ENCODE assay signal across 32 cellular contexts in genomic region chr22:45023431-45023830, GRCh38. TPM values are rescaled to one million over a fixed set of nuclear protein-coding genes. Genes with fewer than 3 reads are reported as not detected.
"Had no signal": no experiment of that assay in that cellular context is flagged by ENCODE, and none has a peak within 500 bp of the region (broad histone marks: within the 10 kb centered on the region; RNA-seq: fewer than 3 reads in every experiment).

No MANE protein-coding gene starts in this region.

- H3K4me3 ChIP-seq: adrenal gland, SJCRH30, SK-N-MC had no signal

- H3K27ac Mint-ChIP-seq: activated CD4-positive, alpha-beta memory T cell treated with anti-CD3 and anti-CD28 coated beads for 36 hours; activated CD4-positive, alpha-beta T cell treated with anti-CD3 and anti-CD28 coated beads for 36 hours; activated CD4-positive, alpha-beta T cell treated with anti-CD3 and anti-CD28 coated beads, Interleukin-2, amount 10 ng/mL, durations not matched to agents 7 days and 5 days; activated naive CD4-positive, alpha-beta T cell treated with anti-CD3 and anti-CD28 coated beads for 36 hours; activated naive CD4-positive, alpha-beta T cell treated with anti-CD3 and anti-CD28 coated beads, Interleukin-2, amount 50 U/mL, for 72 hours; activated T-helper 1 cell treated with anti-CD3 and anti-CD28 coated beads, Interleukin-12 subunit alpha, Interleukin-12 subunit beta, Interleukin-2, Interleukin-4 antibody, amounts not matched to agents 30 ng/mL and 10 ng/mL and 1 ng/mL, durations not matched to agents 14 hours and 24 hours and 36 hours; brain; T-helper 1 cell treated with Interleukin-12 subunit alpha and Interleukin-12 subunit beta and Interleukin-4 antibody, amounts not matched to agents 30 μg/mL and 1 μg/mL, for 36 hours; T-helper 2 cell treated with Interferon-gamma antibody and Interleukin-4, amounts not matched to agents 5 μg/mL and 100 μg/mL, for 36 hours had no signal

- H3K36me3 ChIP-seq: adrenal gland, SJCRH30 had no signal

- H3K4me2 ChIP-seq: KMS-11 had no signal

- H3K9ac ChIP-seq: KMS-11 had no signal

- H3K9me3 ChIP-seq: adrenal gland, SJCRH30 had no signal

- H3K27me3 ChIP-seq: SJCRH30 had no signal

- H3K4me1 Mint-ChIP-seq: activated CD4-positive, alpha-beta T cell treated with anti-CD3 and anti-CD28 coated beads for 36 hours; activated CD4-positive, alpha-beta T cell treated with anti-CD3 and anti-CD28 coated beads, Interleukin-2, amount 10 ng/mL, durations not matched to agents 7 days and 5 days; brain had no signal

- H3K27ac ChIP-seq: adrenal gland, KMS-11, SJCRH30, SK-N-MC had no signal

- DNase-seq: activated CD4-positive, alpha-beta memory T cell treated with anti-CD3 and anti-CD28 coated beads for 36 hours; activated CD4-positive, alpha-beta T cell treated with anti-CD3 and anti-CD28 coated beads for 36 hours; activated CD4-positive, alpha-beta T cell treated with anti-CD3 and anti-CD28 coated beads, Interleukin-2, amount 10 ng/mL, durations not matched to agents 7 days and 5 days; activated CD8-positive, alpha-beta memory T cell treated with anti-CD3 and anti-CD28 coated beads, Interleukin-2, amount 50 U/mL, for 4 hours; activated gamma-delta T cell treated with Interleukin-2 at 50 U/mL for 16 hours; activated naive CD4-positive, alpha-beta T cell treated with anti-CD3 and anti-CD28 coated beads for 36 hours; activated T-cell treated with anti-CD3 and anti-CD28 coated beads for 4 hours; activated T-cell treated with anti-CD3 and anti-CD28 coated beads, Interleukin-2, amount 50 U/mL, for 4 hours; adrenal gland; caudate nucleus; cerebellar nuclear complex; NCI-H1105; NCI-H1417 treated with DMSO at 0.1 percent for 48 hours; NCI-H187 treated with DMSO at 0.1 percent for 48 hours; NCI-H2081; NCI-H2171 treated with DMSO at 0.1 percent for 48 hours; NCI-H2227 treated with DMSO at 0.1 percent for 48 hours; NCI-H446; NCI-H524; SHP77; SJCRH30 had no signal

- H3K36me3 Mint-ChIP-seq: activated CD4-positive, alpha-beta memory T cell treated with anti-CD3 and anti-CD28 coated beads for 36 hours; activated naive CD4-positive, alpha-beta T cell treated with anti-CD3 and anti-CD28 coated beads, Interleukin-2, amount 50 U/mL, for 72 hours; brain had no signal

- ATAC-seq: activated CD4-positive, alpha-beta T cell treated with anti-CD3 and anti-CD28 coated beads for 36 hours; activated CD4-positive, CD25-positive, alpha-beta regulatory T cell treated with anti-CD3 and anti-CD28 coated beads, Interleukin-2, amount 50 U/mL, for 24 hours; activated naive CD4-positive, alpha-beta T cell treated with anti-CD3 and anti-CD28 coated beads, Interleukin-2, amount 50 U/mL, for 72 hours; activated T-cell treated with anti-CD3 and anti-CD28 coated beads, Interleukin-2, amount 50 U/mL, for 4 hours; Panc1 had no signal

- H3K4me1 ChIP-seq: adrenal gland, SJCRH30 had no signal

- H3K4me3 Mint-ChIP-seq: activated CD4-positive, alpha-beta memory T cell treated with anti-CD3 and anti-CD28 coated beads for 36 hours; activated CD4-positive, alpha-beta T cell treated with anti-CD3 and anti-CD28 coated beads for 36 hours; activated CD4-positive, alpha-beta T cell treated with anti-CD3 and anti-CD28 coated beads, Interleukin-2, amount 10 ng/mL, durations not matched to agents 7 days and 5 days; activated naive CD4-positive, alpha-beta T cell treated with anti-CD3 and anti-CD28 coated beads for 36 hours; activated T-cell treated with anti-CD3 and anti-CD28 coated beads, Interleukin-2, amount 50 U/mL, for 4 hours; activated T-helper 1 cell treated with anti-CD3 and anti-CD28 coated beads, Interleukin-12 subunit alpha, Interleukin-12 subunit beta, Interleukin-2, Interleukin-4 antibody, amounts not matched to agents 30 ng/mL and 10 ng/mL and 1 ng/mL, durations not matched to agents 14 hours and 24 hours and 36 hours; brain; T-helper 1 cell treated with Interleukin-12 subunit alpha and Interleukin-12 subunit beta and Interleukin-4 antibody, amounts not matched to agents 30 μg/mL and 1 μg/mL, for 36 hours; T-helper 2 cell treated with Interferon-gamma antibody and Interleukin-4, amounts not matched to agents 5 μg/mL and 100 μg/mL, for 36 hours had no signal

- H3K9me3 Mint-ChIP-seq: activated CD4-positive, alpha-beta memory T cell treated with anti-CD3 and anti-CD28 coated beads for 36 hours; activated CD4-positive, alpha-beta T cell treated with anti-CD3 and anti-CD28 coated beads, Interleukin-2, amount 10 ng/mL, durations not matched to agents 7 days and 5 days; activated naive CD4-positive, alpha-beta T cell treated with anti-CD3 and anti-CD28 coated beads for 36 hours; activated naive CD4-positive, alpha-beta T cell treated with anti-CD3 and anti-CD28 coated beads, Interleukin-2, amount 50 U/mL, for 72 hours; activated T-cell treated with anti-CD3 and anti-CD28 coated beads, Interleukin-2, amount 50 U/mL, for 4 hours; activated T-helper 1 cell treated with anti-CD3 and anti-CD28 coated beads, Interleukin-12 subunit alpha, Interleukin-12 subunit beta, Interleukin-2, Interleukin-4 antibody, amounts not matched to agents 30 ng/mL and 10 ng/mL and 1 ng/mL, durations not matched to agents 14 hours and 24 hours and 36 hours; T-helper 1 cell treated with Interleukin-12 subunit alpha and Interleukin-12 subunit beta and Interleukin-4 antibody, amounts not matched to agents 30 μg/mL and 1 μg/mL, for 36 hours; T-helper 2 cell treated with Interferon-gamma antibody and Interleukin-4, amounts not matched to agents 5 μg/mL and 100 μg/mL, for 36 hours had no signal

RNA-seq across cellular contexts. Expression of gene PHF21B, which starts 13.6 kb away (rescaled TPM):
- total RNA-seq: activated CD4-positive, alpha-beta memory T cell treated with anti-CD3 and anti-CD28 coated beads for 36 hours; activated CD4-positive, alpha-beta T cell treated with anti-CD3 and anti-CD28 coated beads for 36 hours; activated CD4-positive, alpha-beta T cell treated with anti-CD3 and anti-CD28 coated beads, Interleukin-2, amount 10 ng/mL, durations not matched to agents 7 days and 5 days; activated naive CD4-positive, alpha-beta T cell treated with anti-CD3 and anti-CD28 coated beads for 36 hours; bronchial epithelial cell; RPMI7951 had no signal
